ENCODE assay signal across 10 cellular contexts in the genomic region with DNA sequence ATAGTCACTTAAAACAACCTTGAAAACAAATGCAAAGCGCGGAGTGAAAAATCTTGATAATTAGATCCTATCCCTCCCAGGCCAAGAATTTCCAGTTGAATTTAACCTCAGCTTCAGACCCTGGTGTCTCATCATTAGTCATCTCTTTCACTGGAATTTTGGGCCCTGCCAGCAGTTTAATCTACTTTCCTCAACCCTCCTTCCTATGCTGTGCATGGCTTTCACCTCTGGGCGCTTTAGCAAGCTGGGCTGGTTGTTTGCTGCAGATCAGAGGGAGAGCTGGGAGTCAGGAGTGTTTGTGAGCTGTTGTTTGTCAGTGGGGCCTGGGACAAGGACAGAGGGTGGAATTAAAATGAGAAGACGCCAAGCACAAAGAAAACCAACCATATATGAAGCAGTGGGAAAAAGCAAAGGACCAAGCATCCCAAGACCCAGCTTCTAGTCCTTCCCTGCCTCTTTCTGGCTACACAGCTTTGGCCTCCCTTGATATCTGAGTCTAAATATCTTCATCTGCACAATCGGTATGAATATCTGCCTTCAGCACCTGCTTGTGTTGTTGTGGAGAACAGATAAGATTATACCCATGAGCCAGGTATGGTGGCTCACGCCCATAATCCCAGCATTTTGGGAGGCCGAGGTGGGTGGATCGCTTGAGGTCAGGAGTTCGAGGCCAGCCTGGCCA. TPM values are rescaled to one million over a fixed set of nuclear protein-coding genes. Genes with fewer than 3 reads are reported as not detected.
DNase-seq lines count a peak whose midpoint lies in the region; ATAC-seq and TF ChIP-seq lines count a peak whose summit lies in the region.
"Had no signal": no experiment of that assay in that cellular context is flagged by ENCODE, and none has a peak within 500 bp of the region (broad histone marks: within the 10 kb centered on the region; RNA-seq: fewer than 3 reads in every experiment).

No MANE protein-coding gene starts in this region.

- peak overlapping the region; percentile 72 for H4K91ac ChIP-seq in trophoblast cell (ENCODE audit: low read depth, low read length)

- peaks cover 86% of the 10 kb centered on the region for H3K4me1 ChIP-seq in Caco-2
- H3K4me1 ChIP-seq in PC-3 (ENCODE audit: insufficient read depth, low read length): peaks cover 90% of the 10 kb centered on the region
- H3K4me1 ChIP-seq in trophoblast cell (ENCODE audit: control insufficient read depth in 1 of 2, insufficient read depth in 2 of 2, low read length in 2 of 2): peaks cover 41 to 44% of the 10 kb centered on the region in 2 experiments

- peak overlapping the region; percentile 5 for H3K18ac ChIP-seq in trophoblast cell (ENCODE audit: low read length)

- in situ Hi-C loops in G401 (cut with HindIII; ENCODE audit: low sequenced_read_pairs): no loop called here

- H3K4ac ChIP-seq in trophoblast cell (ENCODE audit: low read depth, low read length): no peak overlapping the region

- peak overlapping the region; percentile 95 for H3K27ac Mint-ChIP-seq in Caco-2 (ENCODE audit: unreplicated experiment)
- H3K27ac Mint-ChIP-seq: activated T-helper 2 cell treated with anti-CD3 and anti-CD28 coated beads, Interferon-gamma antibody, Interleukin-2, Interleukin-4, amounts not matched to agents 10 μg/mL and 5 μg/mL and 100 μg/mL, durations not matched to agents 14 hours and 24 hours and 36 hours; memory B cell had no signal

- BruUV-seq in Caco-2 (replicated peaks; lab: Mats Ljungman, UMichigan): no TSS peak
- TSS peak; percentile 46 for BruUV-seq in PC-3 (replicated peaks; lab: Mats Ljungman, UMichigan)

- H3K9me3 Mint-ChIP-seq in Caco-2 (ENCODE audit: unreplicated experiment): peaks cover 8% of the 10 kb centered on the region
- H3K9me3 Mint-ChIP-seq: memory B cell had no signal

- peak overlapping the region; percentile 26 for H2AK5ac ChIP-seq in trophoblast cell (ENCODE audit: low read length)

- H3K36me3 Mint-ChIP-seq in Caco-2 (ENCODE audit: insufficient read depth, unreplicated experiment): peaks cover 73% of the 10 kb centered on the region
- H3K36me3 Mint-ChIP-seq: memory B cell had no signal

- H4K8ac ChIP-seq in trophoblast cell (ENCODE audit: low read depth, low read length): peak overlapping the region; percentile 13

- H3K9ac ChIP-seq in PC-3 (ENCODE audit: low read length): peak overlapping the region; percentile 78
- no peak overlapping the region for H3K9ac ChIP-seq in trophoblast cell (ENCODE audit: low read length)

- no CpG with 5 or more reads among the region's 9 CpGs for WGBS in trophoblast cell (ENCODE audit: extremely low coverage, insufficient coverage, insufficient read length)

- no peak overlapping the region for H3K4me3 Mint-ChIP-seq in Caco-2 (ENCODE audit: unreplicated experiment)
- H3K4me3 Mint-ChIP-seq: memory B cell had no signal

- H3K4me2 ChIP-seq in PC-3 (ENCODE audit: low read length) (peak overlapping the region; percentile 81), trophoblast cell (ENCODE audit: low read length) (peak overlapping the region; percentile 1)

- H2AFZ ChIP-seq in PC-3 (ENCODE audit: low read length) (no peak overlapping the region), trophoblast cell (ENCODE audit: insufficient read depth, low read length, poor library complexity) (no peak overlapping the region)

- ATAC-seq in PC-3 (peak; percentile 50), HG02798 (IDR thresholded peaks at IDR 0.05; ENCODE audit: poor library complexity, unreplicated experiment) (no peak)

- intact Hi-C loops in Caco-2 (cut with micrococcal nuclease; ENCODE audit: unreplicated experiment): no loop called here
- intact Hi-C loops in PC-3 (cut with micrococcal nuclease): no loop called here

- peaks cover 33% of the 10 kb centered on the region for H3F3A ChIP-seq in PC-3 (ENCODE audit: low read length, unreplicated experiment)

- peak overlapping the region; percentile 90 for H2BK5ac ChIP-seq in trophoblast cell (ENCODE audit: low read depth, low read length, poor library complexity)

- H3K36me3 ChIP-seq in Caco-2 (ENCODE audit: control insufficient read depth, insufficient read depth, low read length) (peaks cover 2% of the 10 kb centered on the region), PC-3 (ENCODE audit: low read depth, low read length) (peaks cover 33% of the 10 kb centered on the region), trophoblast cell (ENCODE audit: control insufficient read depth in 1 of 2, insufficient read depth in 2 of 2, low read length in 2 of 2) (peaks cover 0 to 2% of the 10 kb centered on the region in 2 experiments)

- peaks cover 42% of the 10 kb centered on the region for H3K79me1 ChIP-seq in trophoblast cell (ENCODE audit: low read length)

- H3K23ac ChIP-seq in trophoblast cell (ENCODE audit: low read length): no peak overlapping the region

- H3K27me3 ChIP-seq in Caco-2 (replicated peaks; ENCODE audit: control insufficient read depth, insufficient read depth, low read length) (no peaks in the 10 kb centered on the region), PC-3 (ENCODE audit: low read length) (no peaks in the 10 kb centered on the region), trophoblast cell (ENCODE audit: insufficient read depth, low read length) (no peaks in the 10 kb centered on the region)

- CTCF ChIA-PET in Caco-2 (lab: Charles Lee): interaction anchor here (0.6 kb wide), 1 partner anchor 17 kb away, joined by 3 read pairs; no protein-coding TSS in a partner anchor
- CTCF ChIA-PET in PC-3 (lab: Charles Lee): interaction anchor here (0.9 to 1.0 kb wide), 2 partner anchors 14 to 23 kb away, joined by 5 to 9 read pairs; a partner anchor contains a TSS

- H4K20me1 ChIP-seq in PC-3 (ENCODE audit: low read length): no peaks in the 10 kb centered on the region

- H3K14ac ChIP-seq in trophoblast cell (ENCODE audit: low read length): peak overlapping the region; percentile 46

- peak overlapping the region; percentile 64 for H2BK120ac ChIP-seq in trophoblast cell (ENCODE audit: insufficient read depth, low read length, poor library complexity)

- H3K9me3 ChIP-seq in Caco-2 (no peaks in the 10 kb centered on the region), PC-3 (ENCODE audit: low read length) (no peaks in the 10 kb centered on the region), trophoblast cell (ENCODE audit: insufficient read depth, low read depth, low read length) (peaks cover 2% of the 10 kb centered on the region)

- H2BK12ac ChIP-seq in trophoblast cell (ENCODE audit: low read length): peak overlapping the region; percentile 18

- H3K4me1 Mint-ChIP-seq in Caco-2 (ENCODE audit: low read depth, unreplicated experiment): peaks cover 50% of the 10 kb centered on the region
- H3K4me1 Mint-ChIP-seq: memory B cell had no signal

- H3K4me3 ChIP-seq in Caco-2 (ENCODE audit: low read depth, low read length) (no peak overlapping the region), PC-3 (ENCODE audit: low read length) (peak overlapping the region; percentile 46; the same call in 1 of the 2 replicates), epithelial cell of proximal tubule (ENCODE audit: low read depth, low read length) (no peak overlapping the region), trophoblast cell (ENCODE audit: low read depth, low read length) (no peak overlapping the region)

- peak overlapping the region; percentile 99 for H3K27ac ChIP-seq in PC-3 (ENCODE audit: low read length)
- H3K27ac ChIP-seq in trophoblast cell (ENCODE audit: low read depth, low read length): peak overlapping the region; percentile 93

- DNase-seq in Caco-2: no peak
- peak; percentile 93 for DNase-seq in PC-3
- DNase-seq in epithelial cell of proximal tubule (ENCODE audit: low read depth): peak; percentile 80
- DNase-seq in trophoblast cell: peak; percentile 86 to 92
- DNase-seq in GM19240 (ENCODE audit: insufficient read length, low spot score): no peak
- DNase-seq in G401 (ENCODE audit: low spot score): no peak
- no peak for DNase-seq in cerebellar cortex (ENCODE audit: low spot score)

- TF ChIP-seq CTCF in Caco-2 (IDR thresholded peaks at IDR 0.05; ENCODE audit: insufficient read depth in 1 of 2, low read depth in 1 of 2, low read length in 1 of 2, severe bottlenecking in 1 of 2, unreplicated experiment in 1 of 2): no peak
- TF ChIP-seq CTCF in PC-3 (conservative IDR thresholded peaks at IDR 0.05; ENCODE audit: low read depth, low read length): no peak
- TF ChIP-seq CTCF in epithelial cell of proximal tubule (conservative IDR thresholded peaks at IDR 0.05; ENCODE audit: low read depth, low read length): peak; percentile 9

- no peaks in the 10 kb centered on the region for H3K9me2 ChIP-seq in PC-3 (replicated peaks; ENCODE audit: low read length)

- no peaks in the 10 kb centered on the region for H3K27me3 Mint-ChIP-seq in Caco-2 (ENCODE audit: insufficient read depth, unreplicated experiment)
- H3K27me3 Mint-ChIP-seq: memory B cell had no signal

- no peak overlapping the region for H4K12ac ChIP-seq in trophoblast cell (ENCODE audit: low read depth, low read length)

- H3K79me2 ChIP-seq in PC-3 (ENCODE audit: low read length): peaks cover 76% of the 10 kb centered on the region
- peaks cover 8% of the 10 kb centered on the region for H3K79me2 ChIP-seq in trophoblast cell (ENCODE audit: control insufficient read depth, insufficient read depth, low read length, poor library complexity)

- POLR2A ChIA-PET in Caco-2 (lab: Charles Lee) (interaction anchor here (0.7 kb wide), 1 partner anchor 35 kb away, joined by 3 read pairs; no protein-coding TSS in a partner anchor), PC-3 (lab: Charles Lee; ENCODE audit: unreplicated experiment) (interaction anchor here (0.5 to 1.3 kb wide), 4 partner anchors 10 to 885 kb away, joined by 3 to 15 read pairs (median 5); a partner anchor contains a TSS)

RNA-seq across cellular contexts. Expression of a gene that starts 13.5 kb away (rescaled TPM):
- total RNA-seq in Caco-2 (2022) (148 and 176 TPM in 2 replicates), PC-3 (2014; rRNA removed) (174 and 189 TPM in 2 replicates), epithelial cell of proximal tubule (185 and 208 TPM in 2 replicates)
- 105 and 106 TPM in 2 replicates for polyA plus RNA-seq in trophoblast cell (2013)
- total RNA-seq in G401 (2014; rRNA removed; shearing (Covaris generic)): 71.6 and 72.7 TPM in 2 replicates

RNA-seq across cellular contexts. Expression of a gene that starts 27.7 kb away (rescaled TPM):
- total RNA-seq in Caco-2 (2022) (64.5 and 65.3 TPM in 2 replicates), PC-3 (2014; rRNA removed) (62.6 and 63.6 TPM in 2 replicates), epithelial cell of proximal tubule (73.2 and 115 TPM in 2 replicates)
- polyA plus RNA-seq in trophoblast cell (2013): 26.3 and 28.5 TPM in 2 replicates
- total RNA-seq in G401 (2014; rRNA removed; shearing (Covaris generic)): 52.9 and 58.9 TPM in 2 replicates

Comparison
In these comparisons a context has a peak if more than half of its experiments do, and no peak if none do; other contexts are left out.
1. DNase-seq: peak in PC-3 (single experiment), epithelial cell of proximal tubule (single experiment) and trophoblast cell (2 of 2); none in Caco-2 (0 of 2), GM19240 (single experiment), G401 (single experiment) and cerebellar cortex (single experiment).